Comparison of ENCODE assay signal across 8 cellular contexts in the genomic region with DNA sequence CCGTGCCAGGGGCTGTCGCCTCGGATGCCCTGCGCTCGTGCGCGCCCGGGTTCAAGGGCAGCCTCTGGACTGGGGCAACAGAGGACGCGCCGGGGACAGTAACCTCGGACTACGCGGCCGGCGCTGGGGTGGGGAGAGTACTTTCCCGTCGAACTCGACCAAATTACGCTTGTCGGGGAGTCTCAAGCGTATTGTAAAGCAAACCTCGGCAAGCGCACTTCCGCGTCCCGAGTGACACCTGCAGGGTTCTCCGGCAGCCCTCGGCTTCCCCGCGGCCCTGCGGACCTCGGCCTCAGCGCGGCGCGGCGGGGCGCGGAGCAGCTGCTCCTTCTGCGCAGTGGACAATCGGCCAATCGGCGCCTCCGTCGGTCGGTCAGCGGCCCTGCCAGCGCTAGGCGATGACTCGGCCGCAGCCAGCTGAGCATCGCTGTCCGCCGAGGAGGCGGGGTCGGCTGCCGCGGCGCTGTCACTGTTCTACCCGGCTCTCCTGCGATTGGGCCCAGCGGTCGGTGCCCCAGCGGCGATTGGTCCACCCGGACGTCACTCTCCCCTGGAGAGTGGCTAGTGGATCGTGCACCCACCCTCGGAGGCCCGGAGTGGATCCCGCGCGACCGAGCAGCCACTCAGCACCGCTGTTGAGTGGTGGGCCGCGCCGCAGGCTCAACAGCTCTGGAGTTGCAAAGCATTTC. TPM values are rescaled to one million over a fixed set of nuclear protein-coding genes. Genes with fewer than 3 reads are reported as not detected.
A peak's percentile ranks its signal among the peaks of the same experiment; 100 is the strongest.
DNase-seq lines count a peak whose midpoint lies in the region; ATAC-seq and TF ChIP-seq lines count a peak whose summit lies in the region.

A gene with protein sequence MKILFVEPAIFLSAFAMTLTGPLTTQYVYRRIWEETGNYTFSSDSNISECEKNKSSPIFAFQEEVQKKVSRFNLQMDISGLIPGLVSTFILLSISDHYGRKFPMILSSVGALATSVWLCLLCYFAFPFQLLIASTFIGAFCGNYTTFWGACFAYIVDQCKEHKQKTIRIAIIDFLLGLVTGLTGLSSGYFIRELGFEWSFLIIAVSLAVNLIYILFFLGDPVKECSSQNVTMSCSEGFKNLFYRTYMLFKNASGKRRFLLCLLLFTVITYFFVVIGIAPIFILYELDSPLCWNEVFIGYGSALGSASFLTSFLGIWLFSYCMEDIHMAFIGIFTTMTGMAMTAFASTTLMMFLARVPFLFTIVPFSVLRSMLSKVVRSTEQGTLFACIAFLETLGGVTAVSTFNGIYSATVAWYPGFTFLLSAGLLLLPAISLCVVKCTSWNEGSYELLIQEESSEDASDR (minus strand): TSS at position 433 of the 689 bp plus-strand sequence. CDS start 972 bp downstream, outside the sequence.

- H3K9ac ChIP-seq in BLaER1 treated with 17β-estradiol and CSF1 and Interleukin-3, amounts not matched to agents 10 nM and 100 nM = peak within 1 kb of the TSS; percentile 48 to 82 (median 75)

- peaks cover 36% of the 10 kb centered on the region for H3K4me1 Mint-ChIP-seq in activated CD8-positive, alpha-beta T cell treated with anti-CD3 and anti-CD28 coated beads for 36 hours (ENCODE audit: low read depth)

- no peaks in the 10 kb centered on the region for H3K36me3 ChIP-seq in BLaER1 treated with 17β-estradiol and CSF1 and Interleukin-3, amounts not matched to agents 10 nM and 100 nM
- H3K36me3 ChIP-seq in lung (ENCODE audit: control insufficient read depth in 2 of 2, insufficient read depth in 2 of 2, low read length in 2 of 2) = no peaks in the 10 kb centered on the region

- H3K4me3 Mint-ChIP-seq in activated CD8-positive, alpha-beta T cell treated with anti-CD3 and anti-CD28 coated beads for 36 hours = peak within 1 kb of the TSS; percentile 89

- peak; percentile 94 for DNase-seq in GM19240 (ENCODE audit: insufficient read length, low spot score)
- DNase-seq in NCI-H82 (lab: John Stamatoyannopoulos, UW) = peak; percentile 87
- peak; percentile 97 for DNase-seq in activated CD8-positive, alpha-beta T cell treated with anti-CD3 and anti-CD28 coated beads for 36 hours
- DNase-seq in ecto neural progenitor cell (ENCODE audit: low spot score) = peak; percentile 98
- peak; percentile 98 for DNase-seq in lung (ENCODE audit: low spot score)
- DNase-seq in stimulated activated CD4-positive, alpha-beta T cell treated with anti-CD3 and anti-CD28 coated beads, TNF-alpha, amount 100 ng/mL, for 24 hours (ENCODE audit: low read depth in 3 of 3) = peak; percentile 93 to 98 (median 95)

- 1% methylated on average over 79 of the region's 79 CpGs for WGBS in lung, 2 donors

- H3K27ac ChIP-seq in BLaER1 treated with 17β-estradiol and CSF1 and Interleukin-3, amounts not matched to agents 10 nM and 100 nM = peak within 1 kb of the TSS; percentile 42 to 82 (median 61); a peak in 20 of 22 replicates
- peak within 1 kb of the TSS; percentile 98 to 99 for H3K27ac ChIP-seq in lung (ENCODE audit: low read depth in 1 of 2, low read length in 1 of 2)

- H3K9me3 Mint-ChIP-seq in activated CD8-positive, alpha-beta T cell treated with anti-CD3 and anti-CD28 coated beads for 36 hours = no peaks in the 10 kb centered on the region

- H3K36me3 Mint-ChIP-seq in activated CD8-positive, alpha-beta T cell treated with anti-CD3 and anti-CD28 coated beads for 36 hours (ENCODE audit: low read depth) = peaks cover 3% of the 10 kb centered on the region

- H4K20me1 ChIP-seq in BLaER1 treated with 17β-estradiol and CSF1 and Interleukin-3, amounts not matched to agents 10 nM and 100 nM = no peaks in the 10 kb centered on the region

- intact Hi-C loops in activated CD8-positive, alpha-beta T cell treated with anti-CD3 and anti-CD28 coated beads for 36 hours (cut with micrococcal nuclease) = no loop called here

- H3K4me3 ChIP-seq in BLaER1 treated with 17β-estradiol and CSF1 and Interleukin-3, amounts not matched to agents 10 nM and 100 nM = peak within 1 kb of the TSS; percentile 49 to 74 (median 68)
- peak within 1 kb of the TSS; percentile 70 for H3K4me3 ChIP-seq in lung

- CTCF ChIA-PET in activated CD8-positive, alpha-beta T cell treated with anti-CD3 and anti-CD28 coated beads for 36 hours (lab: Charles Lee) = no interaction called here

- no peak for TF ChIP-seq CTCF in activated CD8-positive, alpha-beta T cell treated with anti-CD3 and anti-CD28 coated beads for 36 hours (IDR thresholded peaks at IDR 0.05)
- no peak for TF ChIP-seq CTCF in lung (IDR thresholded peaks at IDR 0.05; ENCODE audit: control extremely low read depth, extremely low read depth)

- POLR2A ChIA-PET in activated CD8-positive, alpha-beta T cell treated with anti-CD3 and anti-CD28 coated beads for 36 hours (lab: Charles Lee) = interaction anchor here (0.6 to 1.6 kb wide), 4 partner anchors 17 to 76 kb away, joined by 3 read pairs; no protein-coding TSS in a partner anchor

- no peaks in the 10 kb centered on the region for H3K27me3 Mint-ChIP-seq in activated CD8-positive, alpha-beta T cell treated with anti-CD3 and anti-CD28 coated beads for 36 hours

- peaks cover 10 to 19% (median 16%) of the 10 kb centered on the region in 11 experiments for H3K9me3 ChIP-seq in BLaER1 treated with 17β-estradiol and CSF1 and Interleukin-3, amounts not matched to agents 10 nM and 100 nM (replicated peaks in 1 of 11)
- no peaks in the 10 kb centered on the region for H3K9me3 ChIP-seq in lung (ENCODE audit: control insufficient read depth in 2 of 2, insufficient read depth in 1 of 2, low read length in 1 of 2)

- ATAC-seq in HG03457 (IDR thresholded peaks at IDR 0.05; ENCODE audit: unreplicated experiment) (peak; percentile 98), lung (ENCODE audit: insufficient read depth, low FRiP score) (peak; percentile 99)
- peak; percentile 99 for ATAC-seq in activated CD8-positive, alpha-beta T cell treated with anti-CD3 and anti-CD28 coated beads for 36 hours

- H3K4me1 ChIP-seq in BLaER1 treated with 17β-estradiol and CSF1 and Interleukin-3, amounts not matched to agents 10 nM and 100 nM = peaks cover 3 to 20% (median 9%) of the 10 kb centered on the region in 10 experiments; a peak in 13 of 20 replicates
- H3K4me1 ChIP-seq in lung (ENCODE audit: control insufficient read depth in 2 of 2, insufficient read depth in 2 of 2, low read length in 2 of 2) = peaks cover 0 to 22% of the 10 kb centered on the region in 2 donors

- H3K27ac Mint-ChIP-seq in activated CD8-positive, alpha-beta T cell treated with anti-CD3 and anti-CD28 coated beads for 36 hours = peak within 1 kb of the TSS; percentile 93

- H3K4me2 ChIP-seq in BLaER1 treated with 17β-estradiol and CSF1 and Interleukin-3, amounts not matched to agents 10 nM and 100 nM = peak within 1 kb of the TSS; percentile 64 to 80 (median 75)

- H3K27me3 ChIP-seq in BLaER1 treated with 17β-estradiol and CSF1 and Interleukin-3, amounts not matched to agents 10 nM and 100 nM = peaks cover 10 to 29% (median 24%) of the 10 kb centered on the region in 11 experiments
- H3K27me3 ChIP-seq in lung (ENCODE audit: control insufficient read depth, insufficient read depth) = no peaks in the 10 kb centered on the region

RNA-seq across cellular contexts. Expression of the gene that starts here (rescaled TPM):
- 1 to 10 TPM; 3.2 to 3.4 TPM for total RNA-seq in activated CD8-positive, alpha-beta T cell treated with anti-CD3 and anti-CD28 coated beads for 36 hours
- total RNA-seq in lung = 10 to 100 TPM in 1 of 2 donors, 1 to 10 TPM in 1; 7.5 to 10.9 TPM
- polyA plus RNA-seq in lung = 10 to 100 TPM in 1 of 2 donors, 1 to 10 TPM in 1; 6.9 to 10.3 TPM

Comparison
In these comparisons a context has a peak if more than half of its experiments do, and no peak if none do; other contexts are left out.
1. Peak in every context shown above with its lines: DNase-seq, ATAC-seq, H3K4me3 ChIP-seq and H3K27ac ChIP-seq.